ENCODE assay signal across 18 cellular contexts in the genomic region with DNA sequence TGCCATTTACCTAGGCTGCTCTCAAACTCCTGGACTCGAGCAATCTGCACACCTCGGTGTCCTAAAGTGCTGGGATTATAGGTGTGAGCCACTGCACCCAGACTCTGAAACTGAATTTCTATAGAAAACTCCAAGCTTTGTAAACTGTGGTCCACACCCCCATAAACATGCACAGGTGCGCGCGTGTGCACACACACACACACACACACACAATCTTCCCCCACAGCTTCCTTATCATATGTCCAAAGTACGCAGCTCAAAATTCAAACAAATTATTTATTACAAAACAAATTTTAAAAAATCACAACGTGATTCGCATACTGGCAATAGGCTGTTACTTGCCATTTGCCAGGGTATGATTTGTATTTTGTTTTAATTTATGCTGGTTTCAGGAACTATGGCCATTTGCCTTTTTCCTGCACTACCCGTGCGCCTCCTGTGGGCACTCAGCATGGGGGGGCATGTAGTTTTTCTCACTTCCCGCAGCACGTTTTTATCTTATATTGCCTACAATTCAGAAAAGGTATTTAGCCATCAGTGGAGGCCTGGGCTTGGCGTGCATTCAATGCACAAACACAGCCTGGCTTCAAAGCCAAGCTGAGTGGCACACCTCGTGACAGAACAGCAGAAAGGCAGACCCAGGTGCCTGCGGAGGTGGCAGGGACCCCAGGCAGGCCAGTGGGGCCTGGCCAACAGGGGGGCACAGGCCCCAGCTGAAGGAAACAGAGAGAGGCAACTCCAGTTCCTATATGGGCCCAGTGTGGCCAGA. TPM values are rescaled to one million over a fixed set of nuclear protein-coding genes. Genes with fewer than 3 reads are reported as not detected.
DNase-seq lines count a peak whose midpoint lies in the region; ATAC-seq, FAIRE-seq and TF ChIP-seq lines count a peak whose summit lies in the region.
"Had no signal": no experiment of that assay in that cellular context is flagged by ENCODE, and none has a peak within 500 bp of the region (broad histone marks: within the 10 kb centered on the region; RNA-seq: fewer than 3 reads in every experiment).

No MANE protein-coding gene starts in this region.

- H3K27me3 Mint-ChIP-seq in naive thymus-derived CD8-positive, alpha-beta T cell: peaks cover 0 to 2% (median 0%) of the 10 kb centered on the region in 5 donors
- H3K27me3 Mint-ChIP-seq in activated naive CD8-positive, alpha-beta T cell treated with anti-CD3 and anti-CD28 coated beads, Interleukin-2, amount 50 U/mL, for 24 hours: peaks cover 2% of the 10 kb centered on the region
- H3K27me3 Mint-ChIP-seq: CD8-positive, alpha-beta memory T cell had no signal

- H3K36me3 ChIP-seq in HepG2 (replicated peaks in 1 of 2; ENCODE audit: control insufficient read depth in 1 of 2, insufficient read depth in 2 of 2, low read length in 2 of 2) (no peaks in the 10 kb centered on the region), small intestine (ENCODE audit: control insufficient read depth in 2 of 2, insufficient read depth in 2 of 2, low read length in 2 of 2) (no peaks in the 10 kb centered on the region)
- H3K36me3 ChIP-seq: BLaER1, HAP-1, SJCRH30 had no signal

- no TSS peak for BruUV-seq in HepG2 (replicated peaks; lab: Mats Ljungman, UMichigan)

- TF ChIP-seq CTCF in LNCaP clone FGC (IDR thresholded peaks at IDR 0.05; ENCODE audit: control insufficient read depth, extremely low read depth, insufficient read depth) (no peak), VCaP (conservative IDR thresholded peaks at IDR 0.05) (peak; percentile 39), HepG2 (CRISPR knock-in tag; IDR thresholded peaks at IDR 0.05) (no peak)

- H2AFZ ChIP-seq in HepG2 (ENCODE audit: low read length): no peak overlapping the region

- no peaks in the 10 kb centered on the region for H4K20me1 ChIP-seq in HepG2 (ENCODE audit: insufficient read depth, low read length)
- H4K20me1 ChIP-seq: BLaER1 had no signal

- H3K4me3 Mint-ChIP-seq in naive thymus-derived CD8-positive, alpha-beta T cell: no peak overlapping the region
- H3K4me3 Mint-ChIP-seq in activated naive CD8-positive, alpha-beta T cell treated with anti-CD3 and anti-CD28 coated beads, Interleukin-2, amount 50 U/mL, for 24 hours: no peak overlapping the region
- H3K4me3 Mint-ChIP-seq: CD8-positive, alpha-beta memory T cell had no signal

- no peak for ATAC-seq in HepG2
- ATAC-seq in naive thymus-derived CD8-positive, alpha-beta T cell: no peak
- no peak for ATAC-seq in activated naive CD8-positive, alpha-beta T cell treated with anti-CD3 and anti-CD28 coated beads, Interleukin-2, amount 50 U/mL, for 24 hours
- no peak for ATAC-seq in HG03520 (IDR thresholded peaks at IDR 0.05; ENCODE audit: unreplicated experiment)

- H3K4me3 ChIP-seq in LNCaP clone FGC (ENCODE audit: low read depth, low read length): no peak overlapping the region
- no peak overlapping the region for H3K4me3 ChIP-seq in HepG2 (replicated peaks in 1 of 3; ENCODE audit: insufficient read depth in 1 of 3, low read depth in 2 of 3, low read length in 3 of 3)
- no peak overlapping the region for H3K4me3 ChIP-seq in small intestine (ENCODE audit: low read depth in 1 of 2, low read length in 2 of 2)
- H3K4me3 ChIP-seq: BLaER1, HAP-1, SJCRH30 had no signal

- H3K27ac Mint-ChIP-seq in naive thymus-derived CD8-positive, alpha-beta T cell: peak overlapping the region in 2 of 10 donors; percentile 37 to 38
- H3K27ac Mint-ChIP-seq in activated naive CD8-positive, alpha-beta T cell treated with anti-CD3 and anti-CD28 coated beads, Interleukin-2, amount 50 U/mL, for 24 hours: no peak overlapping the region

- no peak for FAIRE-seq in HepG2 (lab: Jason Lieb, UNC)
- FAIRE-seq in small intestine (lab: Jason Lieb, UNC): no peak
- FAIRE-seq: A204.1 had no signal

- 25% methylated on average over 15 of the region's 15 CpGs for WGBS in HepG2 (ENCODE audit: low lambda C conversion rate)
- 14 to 57% (median 29%) methylated on average over 15 of the region's 15 CpGs for WGBS in small intestine, 3 donors

- peaks cover 0 to 4% (median 3%) of the 10 kb centered on the region in 4 donors for H3K4me1 Mint-ChIP-seq in naive thymus-derived CD8-positive, alpha-beta T cell
- H3K4me1 Mint-ChIP-seq in activated naive CD8-positive, alpha-beta T cell treated with anti-CD3 and anti-CD28 coated beads, Interleukin-2, amount 50 U/mL, for 24 hours: peaks cover 10% of the 10 kb centered on the region

- H3K27ac ChIP-seq in VCaP (peak overlapping the region; percentile 89), HepG2 (ENCODE audit: extremely low read length, insufficient read depth, low read length) (no peak overlapping the region), small intestine (ENCODE audit: low read depth in 1 of 2, low read length in 1 of 2) (peak overlapping the region; percentile 73 to 92)
- H3K27ac ChIP-seq: BLaER1, SJCRH30 had no signal

- TF ChIP-seq EP300 in HepG2 (IDR thresholded peaks at IDR 0.05; ENCODE audit: low read depth in 2 of 2, low read length in 2 of 2) (no peak), HepG2 (CRISPR knock-in tag; IDR thresholded peaks at IDR 0.05; ENCODE audit: borderline replicate concordance) (no peak)

- POLR2A ChIA-PET in HepG2 (lab: Yijun Ruan, JAX): interaction anchor here (0.6 to 1.1 kb wide), 4 partner anchors 21 to 230 kb away, joined by 3 read pairs; partner anchors contain the start of gene SF3B2
- POLR2A ChIA-PET in naive thymus-derived CD8-positive, alpha-beta T cell (lab: Charles Lee): interaction anchor here (0.6 to 0.8 kb wide), 2 partner anchors 22 to 59 kb away, joined by 3 to 4 read pairs; no protein-coding TSS in a partner anchor

- H3K36me3 Mint-ChIP-seq in naive thymus-derived CD8-positive, alpha-beta T cell: no peaks in the 10 kb centered on the region
- no peaks in the 10 kb centered on the region for H3K36me3 Mint-ChIP-seq in activated naive CD8-positive, alpha-beta T cell treated with anti-CD3 and anti-CD28 coated beads, Interleukin-2, amount 50 U/mL, for 24 hours (ENCODE audit: low read depth)
- H3K36me3 Mint-ChIP-seq: CD8-positive, alpha-beta memory T cell had no signal

- H3K9ac ChIP-seq in HepG2 (ENCODE audit: insufficient read depth, low read depth, low read length): no peak overlapping the region
- H3K9ac ChIP-seq: BLaER1 had no signal

- no peak for TF ChIP-seq RAD21 in HepG2 (CRISPR knock-in tag; IDR thresholded peaks at IDR 0.05)

- DNase-seq in LNCaP clone FGC (ENCODE audit: low read depth) (peak; percentile 35), HepG2 (ENCODE audit: low spot score) (no peak), small intestine (peak; percentile 61)
- DNase-seq in naive thymus-derived CD8-positive, alpha-beta T cell: no peak
- no peak for DNase-seq in activated naive CD8-positive, alpha-beta T cell treated with anti-CD3 and anti-CD28 coated beads, Interleukin-2, amount 50 U/mL, for 24 hours
- DNase-seq: CD8-positive, alpha-beta memory T cell; DMS79 treated with DMSO at 0.1 percent for 48 hours; KBM-7; NCI-H1436 treated with DMSO at 0.1 percent for 48 hours; NCI-H524 treated with DMSO at 0.1 percent for 48 hours; OCI-M1; SJCRH30 had no signal

- TF ChIP-seq POLR2A in HepG2 (IDR thresholded peaks at IDR 0.05; ENCODE audit: insufficient read depth in 1 of 2, low read depth in 2 of 2, low read length in 2 of 2): no peak

- H3K4me1 ChIP-seq in HepG2 (ENCODE audit: insufficient read depth, low read length): peaks cover 33% of the 10 kb centered on the region
- peaks cover 3 to 4% of the 10 kb centered on the region in 2 donors for H3K4me1 ChIP-seq in small intestine (ENCODE audit: control insufficient read depth in 2 of 2, insufficient read depth in 1 of 2, low read depth in 1 of 2, low read length in 1 of 2)
- H3K4me1 ChIP-seq: HAP-1, SJCRH30 had no signal

- H3K9me3 ChIP-seq in HepG2 (ENCODE audit: low read length) (no peaks in the 10 kb centered on the region), small intestine (ENCODE audit: control insufficient read depth, low read depth) (no peaks in the 10 kb centered on the region)
- H3K9me3 ChIP-seq: BLaER1, HAP-1, SJCRH30 had no signal

- H3K4me2 ChIP-seq in HepG2 (ENCODE audit: low read depth, low read length): 0 out of 2 replicates have a peak overlapping the region, but pooled peaks have one; percentile 32
- H3K4me2 ChIP-seq: BLaER1 had no signal

- no peaks in the 10 kb centered on the region for H3K9me3 Mint-ChIP-seq in naive thymus-derived CD8-positive, alpha-beta T cell
- H3K9me3 Mint-ChIP-seq in activated naive CD8-positive, alpha-beta T cell treated with anti-CD3 and anti-CD28 coated beads, Interleukin-2, amount 50 U/mL, for 24 hours: no peaks in the 10 kb centered on the region
- H3K9me3 Mint-ChIP-seq: CD8-positive, alpha-beta memory T cell had no signal

- in situ Hi-C loops in HepG2 (cut with HindIII; ENCODE audit: extremely low pct_ligation_motif_present, low pct_unique_long_range_greater_than_20kb): no loop called here

- CTCF ChIA-PET in HepG2 (lab: Yijun Ruan, JAX; ENCODE audit: low intra/inter-chr PET ratio, low total read pairs): no interaction called here

- H3K27me3 ChIP-seq in HepG2 (ENCODE audit: control insufficient read depth in 1 of 2, insufficient read depth in 2 of 2, low read length in 2 of 2): no peaks in the 10 kb centered on the region
- H3K27me3 ChIP-seq in small intestine (ENCODE audit: control insufficient read depth in 2 of 2, insufficient read depth in 2 of 2, low read length in 2 of 2): no peaks in the 10 kb centered on the region
- H3K27me3 ChIP-seq: BLaER1 had no signal

- intact Hi-C loops in HepG2 (cut with micrococcal nuclease; ENCODE audit: unreplicated experiment): no loop called here

- H3K79me2 ChIP-seq in HepG2 (ENCODE audit: insufficient read depth, low read length): no peaks in the 10 kb centered on the region

RNA-seq across cellular contexts. Expression of gene SNX32, which starts 10.8 kb away (rescaled TPM):
- total RNA-seq in HepG2 (2016; rRNA removed; fragmentation: Illumina TruSeq; extraction: Trizol): 0.09 TPM in 1 of 2 replicates, not detected in the other
- not detected in 2 replicates for total RNA-seq in HepG2 (2016; cell fraction: cytosol; rRNA removed; fragmentation: Illumina TruSeq; extraction: Trizol; ENCODE audit: low read depth)
- 0.17 TPM in 1 of 2 replicates, not detected in the other for total RNA-seq in HepG2 (2016; cell fraction: insoluble cytoplasmic fraction; rRNA removed; fragmentation: Illumina TruSeq; extraction: Trizol)
- total RNA-seq in HepG2 (2016; cell fraction: membrane; rRNA removed; fragmentation: Illumina TruSeq; extraction: Trizol): not detected in 2 replicates
- total RNA-seq in HepG2 (2016; cell fraction: nucleus; rRNA removed; fragmentation: Illumina TruSeq; extraction: Trizol): 0.16 TPM in 1 of 2 replicates, not detected in the other
- polyA plus RNA-seq in HepG2 (2011; rRNA removed): 0.29 and 0.34 TPM in 2 replicates
- polyA plus RNA-seq in HepG2 (2011; cell fraction: cytosol; rRNA removed): 0.08 and 0.30 TPM in 2 replicates
- polyA plus RNA-seq in HepG2 (2011; cell fraction: nucleus; rRNA removed): 4.2 and 5.7 TPM in 2 replicates
- 0.19 and 0.35 TPM in 2 replicates for polyA plus RNA-seq in HepG2 (2012)
- 0.17 TPM in 1 of 2 replicates, not detected in the other for polyA plus RNA-seq in HepG2 (2016; cell fraction: cytosol; fragmentation: Illumina TruSeq; extraction: Trizol; ENCODE audit: low read depth)
- 0.19 TPM in 1 of 2 replicates, not detected in the other for polyA plus RNA-seq in HepG2 (2016; cell fraction: insoluble cytoplasmic fraction; fragmentation: Illumina TruSeq; extraction: Trizol; ENCODE audit: low read depth)
- polyA plus RNA-seq in HepG2 (2016; cell fraction: membrane; fragmentation: Illumina TruSeq; extraction: Trizol; ENCODE audit: low read depth): 0.08 and 0.22 TPM in 2 replicates
- 0.52 and 0.55 TPM in 2 replicates for polyA plus RNA-seq in HepG2 (2016; cell fraction: nucleus; fragmentation: Illumina TruSeq; extraction: Trizol; ENCODE audit: insufficient read depth, low read depth)
- polyA minus RNA-seq in HepG2 (2011; rRNA and poly(A)+ RNA removed; ENCODE audit: low replicate concordance): 0.30 and 0.86 TPM in 2 replicates
- not detected in 2 replicates for polyA minus RNA-seq in HepG2 (2011; cell fraction: cytosol; rRNA and poly(A)+ RNA removed)
- 0.75 and 1.4 TPM in 2 replicates for polyA minus RNA-seq in HepG2 (2011; cell fraction: nucleus; rRNA and poly(A)+ RNA removed)
- polyA plus RNA-seq in small intestine: 1 to 10 TPM in 2 of 3 donors, under 1 TPM in 1; 0.54 to 2.1 (median 1.6) TPM
- total RNA-seq in naive thymus-derived CD8-positive, alpha-beta T cell: 1 to 10 TPM; 2.1 to 2.2 TPM
- polyA plus RNA-seq in naive thymus-derived CD8-positive, alpha-beta T cell: 1 to 10 TPM in 1 of 3 donors, under 1 TPM in 2; 0.39 to 1.5 (median 0.40) TPM
- total RNA-seq: G401 had no signal

RNA-seq across cellular contexts. Expression of gene CFL1, which starts 35.0 kb away (rescaled TPM):
- 383 and 458 TPM in 2 replicates for total RNA-seq in HepG2 (2016; rRNA removed; fragmentation: Illumina TruSeq; extraction: Trizol)
- total RNA-seq in HepG2 (2016; cell fraction: cytosol; rRNA removed; fragmentation: Illumina TruSeq; extraction: Trizol; ENCODE audit: low read depth): 49.6 and 56.4 TPM in 2 replicates
- total RNA-seq in HepG2 (2016; cell fraction: insoluble cytoplasmic fraction; rRNA removed; fragmentation: Illumina TruSeq; extraction: Trizol): 365 and 431 TPM in 2 replicates
- 92.4 and 99.4 TPM in 2 replicates for total RNA-seq in HepG2 (2016; cell fraction: membrane; rRNA removed; fragmentation: Illumina TruSeq; extraction: Trizol)
- 154 and 171 TPM in 2 replicates for total RNA-seq in HepG2 (2016; cell fraction: nucleus; rRNA removed; fragmentation: Illumina TruSeq; extraction: Trizol)
- 347 and 379 TPM in 2 replicates for polyA plus RNA-seq in HepG2 (2011; rRNA removed)
- polyA plus RNA-seq in HepG2 (2011; cell fraction: cytosol; rRNA removed): 649 and 884 TPM in 2 replicates
- polyA plus RNA-seq in HepG2 (2011; cell fraction: nucleus; rRNA removed): 218 and 244 TPM in 2 replicates
- polyA plus RNA-seq in HepG2 (2012): 289 and 295 TPM in 2 replicates
- 112 and 116 TPM in 2 replicates for polyA plus RNA-seq in HepG2 (2016; cell fraction: cytosol; fragmentation: Illumina TruSeq; extraction: Trizol; ENCODE audit: low read depth)
- polyA plus RNA-seq in HepG2 (2016; cell fraction: insoluble cytoplasmic fraction; fragmentation: Illumina TruSeq; extraction: Trizol; ENCODE audit: low read depth): 879 and 1,116 TPM in 2 replicates
- polyA plus RNA-seq in HepG2 (2016; cell fraction: membrane; fragmentation: Illumina TruSeq; extraction: Trizol; ENCODE audit: low read depth): 173 and 178 TPM in 2 replicates
- 427 and 437 TPM in 2 replicates for polyA plus RNA-seq in HepG2 (2016; cell fraction: nucleus; fragmentation: Illumina TruSeq; extraction: Trizol; ENCODE audit: insufficient read depth, low read depth)
- 360 and 1,083 TPM in 2 replicates for polyA minus RNA-seq in HepG2 (2011; rRNA and poly(A)+ RNA removed; ENCODE audit: low replicate concordance)
- 284 and 320 TPM in 2 replicates for polyA minus RNA-seq in HepG2 (2011; cell fraction: cytosol; rRNA and poly(A)+ RNA removed)
- polyA minus RNA-seq in HepG2 (2011; cell fraction: nucleus; rRNA and poly(A)+ RNA removed): 153 and 218 TPM in 2 replicates
- polyA plus RNA-seq in small intestine: 1,000 to 10,000 TPM; 1,228 to 2,084 (median 1,997) TPM
- 100 to 1,000 TPM; 486 to 532 TPM for total RNA-seq in naive thymus-derived CD8-positive, alpha-beta T cell
- polyA plus RNA-seq in naive thymus-derived CD8-positive, alpha-beta T cell: 1,000 to 10,000 TPM; 2,347 to 2,575 (median 2,358) TPM

RNA-seq across cellular contexts. Expression of gene OVOL1, which starts 36.1 kb away (rescaled TPM):
- total RNA-seq in HepG2 (2016; rRNA removed; fragmentation: Illumina TruSeq; extraction: Trizol): not detected in 2 replicates
- not detected in 2 replicates for total RNA-seq in HepG2 (2016; cell fraction: cytosol; rRNA removed; fragmentation: Illumina TruSeq; extraction: Trizol; ENCODE audit: low read depth)
- total RNA-seq in HepG2 (2016; cell fraction: insoluble cytoplasmic fraction; rRNA removed; fragmentation: Illumina TruSeq; extraction: Trizol): not detected in 2 replicates
- not detected in 2 replicates for total RNA-seq in HepG2 (2016; cell fraction: membrane; rRNA removed; fragmentation: Illumina TruSeq; extraction: Trizol)
- total RNA-seq in HepG2 (2016; cell fraction: nucleus; rRNA removed; fragmentation: Illumina TruSeq; extraction: Trizol): not detected in 2 replicates
- 0.01 and 0.04 TPM in 2 replicates for polyA plus RNA-seq in HepG2 (2011; rRNA removed)
- not detected in 2 replicates for polyA plus RNA-seq in HepG2 (2011; cell fraction: cytosol; rRNA removed)
- 0.03 TPM in 1 of 2 replicates, not detected in the other for polyA plus RNA-seq in HepG2 (2011; cell fraction: nucleus; rRNA removed)
- not detected in 2 replicates for polyA plus RNA-seq in HepG2 (2012)
- polyA plus RNA-seq in HepG2 (2016; cell fraction: cytosol; fragmentation: Illumina TruSeq; extraction: Trizol; ENCODE audit: low read depth): not detected in 2 replicates
- not detected in 2 replicates for polyA plus RNA-seq in HepG2 (2016; cell fraction: insoluble cytoplasmic fraction; fragmentation: Illumina TruSeq; extraction: Trizol; ENCODE audit: low read depth)
- not detected in 2 replicates for polyA plus RNA-seq in HepG2 (2016; cell fraction: membrane; fragmentation: Illumina TruSeq; extraction: Trizol; ENCODE audit: low read depth)
- not detected in 2 replicates for polyA plus RNA-seq in HepG2 (2016; cell fraction: nucleus; fragmentation: Illumina TruSeq; extraction: Trizol; ENCODE audit: insufficient read depth, low read depth)
- not detected in 2 replicates for polyA minus RNA-seq in HepG2 (2011; rRNA and poly(A)+ RNA removed; ENCODE audit: low replicate concordance)
- polyA minus RNA-seq in HepG2 (2011; cell fraction: cytosol; rRNA and poly(A)+ RNA removed): not detected in 2 replicates
- polyA minus RNA-seq in HepG2 (2011; cell fraction: nucleus; rRNA and poly(A)+ RNA removed): not detected in 2 replicates
- polyA plus RNA-seq in small intestine: 10 to 100 TPM; 11.9 to 23.9 (median 16.2) TPM
- not detected for total RNA-seq in naive thymus-derived CD8-positive, alpha-beta T cell
- not detected for polyA plus RNA-seq in naive thymus-derived CD8-positive, alpha-beta T cell
- total RNA-seq: CD8-positive, alpha-beta memory T cell; G401; SJCRH30 had no signal
- polyA plus RNA-seq: CD8-positive, alpha-beta memory T cell had no signal

RNA-seq across cellular contexts. Expression of gene MUS81, which starts 37.3 kb away (rescaled TPM):
- 13.2 and 25.6 TPM in 2 replicates for total RNA-seq in HepG2 (2016; rRNA removed; fragmentation: Illumina TruSeq; extraction: Trizol)
- total RNA-seq in HepG2 (2016; cell fraction: cytosol; rRNA removed; fragmentation: Illumina TruSeq; extraction: Trizol; ENCODE audit: low read depth): 9.1 and 9.8 TPM in 2 replicates
- total RNA-seq in HepG2 (2016; cell fraction: insoluble cytoplasmic fraction; rRNA removed; fragmentation: Illumina TruSeq; extraction: Trizol): 10.0 and 23.4 TPM in 2 replicates
- total RNA-seq in HepG2 (2016; cell fraction: membrane; rRNA removed; fragmentation: Illumina TruSeq; extraction: Trizol): 9.8 and 11.9 TPM in 2 replicates
- total RNA-seq in HepG2 (2016; cell fraction: nucleus; rRNA removed; fragmentation: Illumina TruSeq; extraction: Trizol): 33.1 and 33.6 TPM in 2 replicates
- 30.2 and 43.6 TPM in 2 replicates for polyA plus RNA-seq in HepG2 (2011; rRNA removed)
- polyA plus RNA-seq in HepG2 (2011; cell fraction: cytosol; rRNA removed): 9.6 and 15.1 TPM in 2 replicates
- polyA plus RNA-seq in HepG2 (2011; cell fraction: nucleus; rRNA removed): 256 and 293 TPM in 2 replicates
- 17.9 and 34.3 TPM in 2 replicates for polyA plus RNA-seq in HepG2 (2012)
- polyA plus RNA-seq in HepG2 (2016; cell fraction: cytosol; fragmentation: Illumina TruSeq; extraction: Trizol; ENCODE audit: low read depth): 5.3 and 7.5 TPM in 2 replicates
- 10.0 and 14.2 TPM in 2 replicates for polyA plus RNA-seq in HepG2 (2016; cell fraction: insoluble cytoplasmic fraction; fragmentation: Illumina TruSeq; extraction: Trizol; ENCODE audit: low read depth)
- 9.0 and 9.4 TPM in 2 replicates for polyA plus RNA-seq in HepG2 (2016; cell fraction: membrane; fragmentation: Illumina TruSeq; extraction: Trizol; ENCODE audit: low read depth)
- 70.1 TPM in 2 replicates for polyA plus RNA-seq in HepG2 (2016; cell fraction: nucleus; fragmentation: Illumina TruSeq; extraction: Trizol; ENCODE audit: insufficient read depth, low read depth)
- 21.4 and 58.7 TPM in 2 replicates for polyA minus RNA-seq in HepG2 (2011; rRNA and poly(A)+ RNA removed; ENCODE audit: low replicate concordance)
- polyA minus RNA-seq in HepG2 (2011; cell fraction: cytosol; rRNA and poly(A)+ RNA removed): 5.5 and 5.8 TPM in 2 replicates
- 60.9 and 66.5 TPM in 2 replicates for polyA minus RNA-seq in HepG2 (2011; cell fraction: nucleus; rRNA and poly(A)+ RNA removed)
- polyA plus RNA-seq in small intestine: 100 to 1,000 TPM in 1 of 3 donors, 10 to 100 TPM in 2; 62.2 to 118 (median 85.4) TPM
- total RNA-seq in naive thymus-derived CD8-positive, alpha-beta T cell: 10 to 100 TPM; 91.9 to 97.8 TPM
- 10 to 100 TPM; 21.7 to 26.5 (median 24.5) TPM for polyA plus RNA-seq in naive thymus-derived CD8-positive, alpha-beta T cell

RNA-seq across cellular contexts. Expression of gene AP5B1, which starts 42.2 kb away (rescaled TPM):
- 3.8 and 4.4 TPM in 2 replicates for total RNA-seq in HepG2 (2016; rRNA removed; fragmentation: Illumina TruSeq; extraction: Trizol)
- total RNA-seq in HepG2 (2016; cell fraction: cytosol; rRNA removed; fragmentation: Illumina TruSeq; extraction: Trizol; ENCODE audit: low read depth): 0.44 and 0.61 TPM in 2 replicates
- total RNA-seq in HepG2 (2016; cell fraction: insoluble cytoplasmic fraction; rRNA removed; fragmentation: Illumina TruSeq; extraction: Trizol): 2.9 and 4.5 TPM in 2 replicates
- 2.0 and 2.1 TPM in 2 replicates for total RNA-seq in HepG2 (2016; cell fraction: membrane; rRNA removed; fragmentation: Illumina TruSeq; extraction: Trizol)
- total RNA-seq in HepG2 (2016; cell fraction: nucleus; rRNA removed; fragmentation: Illumina TruSeq; extraction: Trizol): 2.9 and 3.7 TPM in 2 replicates
- polyA plus RNA-seq in HepG2 (2011; rRNA removed): 1.7 and 2.8 TPM in 2 replicates
- 1.6 and 2.5 TPM in 2 replicates for polyA plus RNA-seq in HepG2 (2011; cell fraction: cytosol; rRNA removed)
- 6.0 and 6.2 TPM in 2 replicates for polyA plus RNA-seq in HepG2 (2011; cell fraction: nucleus; rRNA removed)
- 1.2 and 2.4 TPM in 2 replicates for polyA plus RNA-seq in HepG2 (2012)
- polyA plus RNA-seq in HepG2 (2016; cell fraction: cytosol; fragmentation: Illumina TruSeq; extraction: Trizol; ENCODE audit: low read depth): 0.25 and 0.27 TPM in 2 replicates
- 2.6 and 2.7 TPM in 2 replicates for polyA plus RNA-seq in HepG2 (2016; cell fraction: insoluble cytoplasmic fraction; fragmentation: Illumina TruSeq; extraction: Trizol; ENCODE audit: low read depth)
- polyA plus RNA-seq in HepG2 (2016; cell fraction: membrane; fragmentation: Illumina TruSeq; extraction: Trizol; ENCODE audit: low read depth): 0.78 and 0.94 TPM in 2 replicates
- 4.3 and 4.6 TPM in 2 replicates for polyA plus RNA-seq in HepG2 (2016; cell fraction: nucleus; fragmentation: Illumina TruSeq; extraction: Trizol; ENCODE audit: insufficient read depth, low read depth)
- 9.8 and 22.8 TPM in 2 replicates for polyA minus RNA-seq in HepG2 (2011; rRNA and poly(A)+ RNA removed; ENCODE audit: low replicate concordance)
- 3.4 and 4.2 TPM in 2 replicates for polyA minus RNA-seq in HepG2 (2011; cell fraction: cytosol; rRNA and poly(A)+ RNA removed)
- 4.9 and 5.1 TPM in 2 replicates for polyA minus RNA-seq in HepG2 (2011; cell fraction: nucleus; rRNA and poly(A)+ RNA removed)
- polyA plus RNA-seq in small intestine: 1 to 10 TPM; 6.9 to 9.5 (median 8.6) TPM
- 10 to 100 TPM; 25.5 to 25.8 TPM for total RNA-seq in naive thymus-derived CD8-positive, alpha-beta T cell
- 10 to 100 TPM in 2 of 3 donors, 1 to 10 TPM in 1; 8.6 to 15.2 (median 10.2) TPM for polyA plus RNA-seq in naive thymus-derived CD8-positive, alpha-beta T cell

Comparison
In these comparisons a context has a peak if more than half of its experiments do, and no peak if none do; other contexts are left out.
1. DNase-seq: peak in LNCaP clone FGC (single experiment) and small intestine (single experiment); none in HepG2 (single experiment), naive thymus-derived CD8-positive, alpha-beta T cell (0 of 10) and activated naive CD8-positive, alpha-beta T cell treated with anti-CD3 and anti-CD28 coated beads, Interleukin-2, amount 50 U/mL, for 24 hours (single experiment).
2. RNA of gene OVOL1, which starts 36.1 kb away (polyA plus RNA-seq): 11.9 to 23.9 TPM in small intestine; 0.01 to 0.04 TPM in HepG2 and not detected in naive thymus-derived CD8-positive, alpha-beta T cell; every median in the first group is over 10 times any median in the second.